Comparison of ENCODE assay signal across 11 cellular contexts in genomic region chr20:51528263-51529026, GRCh38. TPM values are rescaled to one million over a fixed set of nuclear protein-coding genes. Genes with fewer than 3 reads are reported as not detected.
DNase-seq lines count a peak whose midpoint lies in the region; ATAC-seq and TF ChIP-seq lines count a peak whose summit lies in the region.
"Had no signal": no experiment of that assay in that cellular context is flagged by ENCODE, and none has a peak within 500 bp of the region (broad histone marks: within the 10 kb centered on the region; RNA-seq: fewer than 3 reads in every experiment).

No MANE protein-coding gene starts in this region.

- peaks cover 18% of the 10 kb centered on the region; the same call in 1 of the 2 replicates for H3K79me2 ChIP-seq in PC-9 (ENCODE audit: low read depth)

- peaks cover 94% of the 10 kb centered on the region for H3K4me1 ChIP-seq in CD8-positive, alpha-beta memory T cell (ENCODE audit: insufficient read depth, low read length)
- H3K4me1 ChIP-seq in Panc1 (ENCODE audit: control insufficient read depth, insufficient read depth, low read length) (peaks cover 35% of the 10 kb centered on the region), PC-9 (replicated peaks; ENCODE audit: insufficient read depth) (peaks cover 31% of the 10 kb centered on the region)

- in situ Hi-C loops in Panc1 (cut with HindIII; ENCODE audit: low pct_unique_long_range_greater_than_20kb, low sequenced_read_pairs) = no loop called here

- no peak overlapping the region for H2AFZ ChIP-seq in PC-9

- H3K4me3 Mint-ChIP-seq in CD8-positive, alpha-beta memory T cell = peak overlapping the region; percentile 72 to 86 (median 83)
- H3K4me3 Mint-ChIP-seq in activated naive CD8-positive, alpha-beta T cell = peak overlapping the region; percentile 91

- no peaks in the 10 kb centered on the region for H3K27me3 Mint-ChIP-seq in CD8-positive, alpha-beta memory T cell
- no peaks in the 10 kb centered on the region for H3K27me3 Mint-ChIP-seq in activated naive CD8-positive, alpha-beta T cell

- BruUV-seq in Panc1 (replicated peaks; lab: Mats Ljungman, UMichigan) (no TSS peak), PC-9 (replicated peaks; lab: Mats Ljungman, UMichigan) (no TSS peak)

- H3K27ac ChIP-seq in CD8-positive, alpha-beta memory T cell (ENCODE audit: low read depth, low read length) = peak overlapping the region; percentile 70
- peak overlapping the region; percentile 29; the same call in 1 of the 2 replicates for H3K27ac ChIP-seq in Panc1 (ENCODE audit: low read length)
- no peak overlapping the region for H3K27ac ChIP-seq in PC-9
- H3K27ac ChIP-seq: WERI-Rb-1 had no signal

- no peaks in the 10 kb centered on the region for H3K9me3 Mint-ChIP-seq in CD8-positive, alpha-beta memory T cell
- H3K9me3 Mint-ChIP-seq in activated naive CD8-positive, alpha-beta T cell (ENCODE audit: low read depth) = no peaks in the 10 kb centered on the region

- ATAC-seq in Panc1 = no peak

- H4K20me1 ChIP-seq in PC-9 (ENCODE audit: insufficient read depth) = no peaks in the 10 kb centered on the region

- H3K36me3 ChIP-seq in CD8-positive, alpha-beta memory T cell (ENCODE audit: insufficient read depth, low read length) = no peaks in the 10 kb centered on the region
- H3K36me3 ChIP-seq in Panc1 (ENCODE audit: control insufficient read depth, insufficient read depth, low read length) (no peaks in the 10 kb centered on the region), PC-9 (ENCODE audit: low read depth) (no peaks in the 10 kb centered on the region)
- H3K36me3 ChIP-seq: WERI-Rb-1 had no signal

- peak overlapping the region; percentile 36 for H3K4me3 ChIP-seq in CD8-positive, alpha-beta memory T cell (ENCODE audit: low read length)
- no peak overlapping the region for H3K4me3 ChIP-seq in Panc1 (ENCODE audit: low read depth in 2 of 2, low read length in 2 of 2)
- no peak overlapping the region for H3K4me3 ChIP-seq in PC-9

- no peaks in the 10 kb centered on the region for H3K9me2 ChIP-seq in PC-9 (ENCODE audit: insufficient read depth)

- CTCF ChIA-PET in CD8-positive, alpha-beta memory T cell (lab: Charles Lee) = interaction anchor here (1.0 to 3.3 kb wide), 3 partner anchors 13 to 66 kb away, joined by 3 to 18 read pairs (median 3); partner anchors contain the start of gene NFATC2
- CTCF ChIA-PET in Panc1 (lab: Charles Lee) = interaction anchor here (0.5 kb wide), 1 partner anchor 542 kb away, joined by 6 read pairs; no protein-coding TSS in a partner anchor
- CTCF ChIA-PET in PC-9 (lab: Charles Lee) = no interaction called here

- peaks cover 86 to 96% (median 95%) of the 10 kb centered on the region in 3 donors for H3K4me1 Mint-ChIP-seq in CD8-positive, alpha-beta memory T cell
- H3K4me1 Mint-ChIP-seq in activated naive CD8-positive, alpha-beta T cell (ENCODE audit: low read depth) = peaks cover 94% of the 10 kb centered on the region

- DNase-seq in CD8-positive, alpha-beta memory T cell = peak in 4 of 5 donors; percentile 32 to 67 (median 36)
- no peak for DNase-seq in Panc1 (ENCODE audit: low read depth, low spot score)
- DNase-seq in stimulated activated CD4-positive, alpha-beta T cell treated with anti-CD3 and anti-CD28 coated beads, Interleukin-15, amount 100 ng/mL, for 24 hours = peak; percentile 76
- no peak for DNase-seq in DMS153 treated with DMSO at 0.1 percent for 48 hours (lab: John Stamatoyannopoulos, UW; ENCODE audit: unreplicated experiment)
- DNase-seq in NCI-H2029 treated with DMSO at 0.1 percent for 48 hours (lab: John Stamatoyannopoulos, UW) = no peak
- DNase-seq in NK-92 (lab: John Stamatoyannopoulos, UW; ENCODE audit: unreplicated experiment) = no peak
- no peak for DNase-seq in PC-9
- DNase-seq: DMS 273 treated with DMSO at 0.1 percent for 48 hours, WERI-Rb-1 had no signal

- no peaks in the 10 kb centered on the region for H3K9me3 ChIP-seq in CD8-positive, alpha-beta memory T cell (ENCODE audit: low read length)
- H3K9me3 ChIP-seq in Panc1 (ENCODE audit: control insufficient read depth, insufficient read depth, low read depth, low read length) (no peaks in the 10 kb centered on the region), PC-9 (ENCODE audit: insufficient read depth, low read depth) (no peaks in the 10 kb centered on the region)

- intact Hi-C loops in Panc1 (cut with micrococcal nuclease; ENCODE audit: unreplicated experiment) (no loop called here), PC-9 (cut with micrococcal nuclease; ENCODE audit: unreplicated experiment) (no loop called here)

- H3K27ac Mint-ChIP-seq in CD8-positive, alpha-beta memory T cell = peak overlapping the region; percentile 77 to 100 (median 98)
- H3K27ac Mint-ChIP-seq in activated naive CD8-positive, alpha-beta T cell = peak overlapping the region; percentile 99

- POLR2A ChIA-PET in CD8-positive, alpha-beta memory T cell (lab: Charles Lee) = interaction anchor here (1.0 to 1.4 kb wide), 2 partner anchors 13 to 27 kb away, joined by 3 read pairs; no protein-coding TSS in a partner anchor
- POLR2A ChIA-PET in Panc1 (lab: Charles Lee) (interaction anchor here (0.5 kb wide), 1 partner anchor 12 kb away, joined by 6 read pairs; no protein-coding TSS in a partner anchor), PC-9 (lab: Charles Lee; ENCODE audit: unreplicated experiment) (interaction anchor here (0.6 kb wide), 1 partner anchor 92 kb away, joined by 6 read pairs; no protein-coding TSS in a partner anchor)

- H3K36me3 Mint-ChIP-seq in CD8-positive, alpha-beta memory T cell = peaks cover 0 to 32% (median 5%) of the 10 kb centered on the region in 3 donors
- peaks cover 9% of the 10 kb centered on the region for H3K36me3 Mint-ChIP-seq in activated naive CD8-positive, alpha-beta T cell

- no peak overlapping the region for H3K4me2 ChIP-seq in PC-9

- TF ChIP-seq CTCF in Panc1 (IDR thresholded peaks at IDR 0.05) (no peak), PC-9 (conservative IDR thresholded peaks at IDR 0.05) (no peak)

- no peaks in the 10 kb centered on the region for H3K27me3 ChIP-seq in CD8-positive, alpha-beta memory T cell (ENCODE audit: insufficient read depth, low read length, poor library complexity, severe bottlenecking)
- H3K27me3 ChIP-seq in Panc1 (ENCODE audit: control insufficient read depth, insufficient read depth, low read length) = no peaks in the 10 kb centered on the region
- no peaks in the 10 kb centered on the region for H3K27me3 ChIP-seq in PC-9 (ENCODE audit: insufficient read depth, low read depth)

- peaks cover 31% of the 10 kb centered on the region for H3F3A ChIP-seq in PC-9 (ENCODE audit: insufficient read depth, low read depth)

RNA-seq across cellular contexts. Expression of gene NFATC2, which starts 14.1 kb away (rescaled TPM):
- 10 to 100 TPM; 63.0 to 64.4 TPM for total RNA-seq in CD8-positive, alpha-beta memory T cell
- 52.1 TPM for polyA plus RNA-seq in CD8-positive, alpha-beta memory T cell
- total RNA-seq in Panc1 (2021; ENCODE audit: unreplicated experiment) (10.6 TPM), PC-9 (2021) (6.3 and 6.8 TPM in 2 replicates)
- polyA plus RNA-seq in Panc1 (2012; ENCODE audit: insufficient read length) = 11.6 TPM
- total RNA-seq: myocyte had no signal

Comparison
In these comparisons a context has a peak if more than half of its experiments do, and no peak if none do; other contexts are left out.
1. DNase-seq: peak in CD8-positive, alpha-beta memory T cell (4 of 5) and stimulated activated CD4-positive, alpha-beta T cell treated with anti-CD3 and anti-CD28 coated beads, Interleukin-15, amount 100 ng/mL, for 24 hours (single experiment); none in Panc1 (single experiment), DMS153 treated with DMSO at 0.1 percent for 48 hours (single experiment), NCI-H2029 treated with DMSO at 0.1 percent for 48 hours (single experiment), NK-92 (single experiment) and PC-9 (0 of 2).